In the genomic region with DNA sequence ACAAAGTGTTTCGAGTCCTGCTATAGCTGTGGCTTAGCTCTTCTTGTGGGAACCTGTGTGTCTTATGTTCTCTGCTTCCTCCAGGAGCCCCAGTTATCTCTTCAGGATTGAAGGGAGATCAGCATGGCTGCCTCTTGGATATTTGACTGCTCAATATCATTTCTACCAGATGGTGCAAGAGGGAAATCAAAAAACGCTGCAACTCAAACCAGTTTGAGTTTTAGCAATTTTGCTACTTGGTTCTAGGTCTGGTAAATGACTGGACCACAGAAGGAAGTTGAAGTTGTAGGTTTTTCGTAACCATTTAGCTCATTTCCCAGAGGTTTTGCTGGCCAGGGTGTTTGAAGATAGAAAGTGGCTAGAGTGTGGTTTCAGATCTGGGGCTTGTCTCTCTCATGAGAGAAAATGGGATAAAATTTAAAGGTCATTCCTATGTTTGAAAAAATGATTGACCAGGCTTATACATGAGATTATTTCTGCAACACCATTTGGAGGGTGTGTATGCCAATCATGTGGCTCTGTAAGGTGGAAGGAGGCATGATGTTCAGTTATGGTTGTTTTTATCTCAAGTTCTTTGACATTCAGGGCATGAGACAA, we compare ENCODE assay signal across 13 cellular contexts.
DNase-seq lines count a peak whose midpoint lies in the region; ATAC-seq and TF ChIP-seq lines count a peak whose summit lies in the region.
"Had no signal": no experiment of that assay in that cellular context is flagged by ENCODE, and none has a peak within 500 bp of the region (broad histone marks: within the 10 kb centered on the region; RNA-seq: fewer than 3 reads in every experiment).

No MANE protein-coding gene starts in this region.

- no peak for TF ChIP-seq CTCF in foreskin keratinocyte (conservative IDR thresholded peaks at IDR 0.05)

- intact Hi-C loops in cardiac septum (cut with DNase I) = no loop called here

- H3K4me1 ChIP-seq in foreskin keratinocyte = no peaks in the 10 kb centered on the region

- no peaks in the 10 kb centered on the region for H3K27me3 Mint-ChIP-seq in activated naive CD8-positive, alpha-beta T cell treated with anti-CD3 and anti-CD28 coated beads, Interleukin-2, amount 50 U/mL, for 24 hours
- H3K27me3 Mint-ChIP-seq: CD4-positive, alpha-beta T cell had no signal

- peak; percentile 82 for ATAC-seq in GM18502 (IDR thresholded peaks at IDR 0.05; ENCODE audit: poor library complexity, unreplicated experiment)
- peak; percentile 75 for ATAC-seq in GM21528 (IDR thresholded peaks at IDR 0.05; ENCODE audit: low FRiP score, unreplicated experiment)
- ATAC-seq in HG03460 (IDR thresholded peaks at IDR 0.05; ENCODE audit: unreplicated experiment) = peak; percentile 67
- peak; percentile 57 for ATAC-seq in activated naive CD8-positive, alpha-beta T cell treated with anti-CD3 and anti-CD28 coated beads, Interleukin-2, amount 50 U/mL, for 24 hours
- no peak for ATAC-seq in foreskin keratinocyte
- ATAC-seq in HG02970 (IDR thresholded peaks at IDR 0.05; ENCODE audit: low FRiP score, unreplicated experiment) = no peak

- peak overlapping the region; percentile 57 for H3K27ac Mint-ChIP-seq in activated naive CD8-positive, alpha-beta T cell treated with anti-CD3 and anti-CD28 coated beads, Interleukin-2, amount 50 U/mL, for 24 hours
- H3K27ac Mint-ChIP-seq: CD4-positive, alpha-beta T cell had no signal

- peaks cover 29% of the 10 kb centered on the region for H3K4me1 Mint-ChIP-seq in activated naive CD8-positive, alpha-beta T cell treated with anti-CD3 and anti-CD28 coated beads, Interleukin-2, amount 50 U/mL, for 24 hours

- no peaks in the 10 kb centered on the region for H3K27me3 ChIP-seq in foreskin keratinocyte
- H3K27me3 ChIP-seq: transverse colon had no signal

- H3K36me3 Mint-ChIP-seq in activated naive CD8-positive, alpha-beta T cell treated with anti-CD3 and anti-CD28 coated beads, Interleukin-2, amount 50 U/mL, for 24 hours (ENCODE audit: low read depth) = no peaks in the 10 kb centered on the region

- no peak for DNase-seq in activated naive CD8-positive, alpha-beta T cell treated with anti-CD3 and anti-CD28 coated beads, Interleukin-2, amount 50 U/mL, for 24 hours
- DNase-seq in foreskin keratinocyte (no peak), NCI-H2107 treated with DMSO at 0.1 percent for 48 hours (lab: John Stamatoyannopoulos, UW; ENCODE audit: unreplicated experiment) (no peak), cardiac septum (ENCODE audit: low spot score) (no peak)
- DNase-seq: CD4-positive, alpha-beta T cell; NCI-H524; stimulated activated CD4-positive, alpha-beta T cell treated with anti-CD3 and anti-CD28 coated beads, Interleukin-2, amount 100 ng/mL, for 48 hours; T-helper 9 cell; transverse colon had no signal

- H3K4me3 Mint-ChIP-seq in activated naive CD8-positive, alpha-beta T cell treated with anti-CD3 and anti-CD28 coated beads, Interleukin-2, amount 50 U/mL, for 24 hours = no peak overlapping the region
- H3K4me3 Mint-ChIP-seq: CD4-positive, alpha-beta T cell had no signal

- no peak overlapping the region for H3K27ac ChIP-seq in foreskin keratinocyte
- H3K27ac ChIP-seq: transverse colon had no signal

- H3K9me3 Mint-ChIP-seq in activated naive CD8-positive, alpha-beta T cell treated with anti-CD3 and anti-CD28 coated beads, Interleukin-2, amount 50 U/mL, for 24 hours = no peaks in the 10 kb centered on the region
- H3K9me3 Mint-ChIP-seq: CD4-positive, alpha-beta T cell had no signal

Comparison
In these comparisons a context has a peak if more than half of its experiments do, and no peak if none do; other contexts are left out.
1. ATAC-seq: peak in GM18502 (single experiment), GM21528 (single experiment), HG03460 (single experiment) and activated naive CD8-positive, alpha-beta T cell treated with anti-CD3 and anti-CD28 coated beads, Interleukin-2, amount 50 U/mL, for 24 hours (single experiment); none in foreskin keratinocyte (single experiment) and HG02970 (single experiment).